23 cellular contexts compared by ENCODE assay signal in the genomic region with DNA sequence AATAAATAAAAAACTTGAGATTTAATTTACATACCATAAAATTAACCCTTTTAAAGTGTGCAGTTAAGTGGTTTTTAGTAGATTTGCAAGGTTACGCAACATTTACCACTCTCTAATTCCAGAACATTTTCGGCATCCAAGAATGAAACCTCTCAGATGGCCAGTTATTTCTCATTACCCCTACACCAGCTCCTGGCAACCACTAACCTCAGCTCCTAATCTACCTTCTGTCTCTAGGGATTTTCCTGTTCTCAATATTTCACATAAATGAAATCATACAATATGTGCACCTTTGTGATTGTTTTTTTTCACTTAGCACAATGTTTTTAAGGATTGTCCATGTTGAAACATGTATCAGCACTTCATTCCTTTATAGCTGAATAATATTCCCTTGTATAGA. TPM values are rescaled to one million over a fixed set of nuclear protein-coding genes. Genes with fewer than 3 reads are reported as not detected.
A peak's percentile ranks its signal among the peaks of the same experiment; 100 is the strongest.
DNase-seq lines count a peak whose midpoint lies in the region; ATAC-seq, FAIRE-seq and TF ChIP-seq lines count a peak whose summit lies in the region.
"Had no signal": no experiment of that assay in that cellular context is flagged by ENCODE, and none has a peak within 500 bp of the region (broad histone marks: within the 10 kb centered on the region; RNA-seq: fewer than 3 reads in every experiment).

No MANE protein-coding gene starts in this region.

- H3K9me3 ChIP-seq in endothelial cell of umbilical vein (replicated peaks; ENCODE audit: control insufficient read depth, insufficient read depth, low read length) = no peaks in the 10 kb centered on the region
- no peaks in the 10 kb centered on the region for H3K9me3 ChIP-seq in aorta (ENCODE audit: control insufficient read depth, low read length)
- H3K9me3 ChIP-seq: heart left ventricle, prostate gland, tibial nerve had no signal

- dilution Hi-C loops in endothelial cell of umbilical vein (cut with MboI; ENCODE audit: extremely low pct_ligation_motif_present, low sequenced_read_pairs) = no loop called here

- H3K27ac ChIP-seq in endothelial cell of umbilical vein (ENCODE audit: insufficient read depth, low read depth, low read length) (peak overlapping the region; percentile 91), aorta (ENCODE audit: low read depth in 1 of 2, low read length in 2 of 2) (no peak overlapping the region)
- H3K27ac ChIP-seq: BLaER1, coronary artery, prostate gland, tibial nerve had no signal

- no peaks in the 10 kb centered on the region for H3K9me1 ChIP-seq in endothelial cell of umbilical vein (replicated peaks; ENCODE audit: control insufficient read depth, extremely low read depth, insufficient read depth, low read length)

- no peaks in the 10 kb centered on the region for H4K20me1 ChIP-seq in endothelial cell of umbilical vein (replicated peaks; ENCODE audit: control insufficient read depth, extremely low read depth, insufficient read depth, low read length)
- H4K20me1 ChIP-seq: BLaER1 had no signal

- BruUV-seq in endothelial cell of umbilical vein (replicated peaks; lab: Mats Ljungman, UMichigan) = no TSS peak

- H3K4me1 ChIP-seq in endothelial cell of umbilical vein (ENCODE audit: control insufficient read depth, extremely low read depth, insufficient read depth, low read length) (peaks cover 53% of the 10 kb centered on the region), aorta (ENCODE audit: control insufficient read depth in 1 of 2, insufficient read depth in 2 of 2, low read length in 2 of 2) (no peaks in the 10 kb centered on the region)
- H3K4me1 ChIP-seq: prostate gland had no signal

- 89% methylated on average over 2 of the region's 2 CpGs for WGBS in aorta, 2 donors

- ATAC-seq in aorta (ENCODE audit: low FRiP score) = no peak
- ATAC-seq: activated CD8-positive, alpha-beta memory T cell treated with anti-CD3 and anti-CD28 coated beads, Interleukin-2, amount 10 ng/mL, durations not matched to agents 7 days and 5 days; heart left ventricle had no signal

- no peak overlapping the region for H2AFZ ChIP-seq in endothelial cell of umbilical vein (ENCODE audit: low read depth, low read length)

- FAIRE-seq in endothelial cell of umbilical vein (lab: Jason Lieb, UNC) = no peak

- H3K4me3 ChIP-seq in endothelial cell of umbilical vein (replicated peaks in 1 of 3; ENCODE audit: insufficient read depth in 1 of 3, low read depth in 1 of 3, low read length in 3 of 3) (peak overlapping the region in 1 of 3 experiments; percentile 57), aorta (ENCODE audit: low read length in 2 of 2) (no peak overlapping the region)
- H3K4me3 ChIP-seq: BLaER1, coronary artery, heart left ventricle, prostate gland, tibial nerve had no signal

- DNase-seq in HCEC 1CT (peak; percentile 27), OCI-M1 (lab: John Stamatoyannopoulos, UW) (peak; percentile 51), endothelial cell of umbilical vein (ENCODE audit: low read depth, low spot score) (no peak), renal cortical epithelial cell (ENCODE audit: low read depth) (peak; percentile 8), aorta (no peak), activated gamma-delta T cell treated with Interleukin-2 at 50 U/mL for 16 hours (no peak), Ammon's horn (ENCODE audit: low spot score) (no peak)
- DNase-seq: activated CD4-positive, alpha-beta T cell treated with anti-CD3 and anti-CD28 coated beads for 1 hour; activated CD8-positive, alpha-beta memory T cell treated with anti-CD3 and anti-CD28 coated beads, Interleukin-2, amount 10 ng/mL, durations not matched to agents 7 days and 5 days; activated gamma-delta T cell; anterior cingulate cortex; H9; heart left ventricle; islet precursor cell; mesendoderm; NCI-H1694; stimulated activated CD4-positive, alpha-beta T cell treated with anti-CD3 and anti-CD28 coated beads, Interleukin-15, amount 100 ng/mL, for 24 hours; stimulated activated naive CD4-positive, alpha-beta T cell; T-helper 9 cell had no signal

- H3K36me3 ChIP-seq in endothelial cell of umbilical vein (ENCODE audit: control insufficient read depth in 2 of 2, extremely low read depth in 1 of 2, insufficient read depth in 2 of 2, low read length in 2 of 2) (no peaks in the 10 kb centered on the region), aorta (ENCODE audit: control insufficient read depth in 1 of 2, insufficient read depth in 2 of 2, low read length in 1 of 2) (no peaks in the 10 kb centered on the region)
- H3K36me3 ChIP-seq: heart left ventricle, prostate gland had no signal

- no peak overlapping the region for H3K9ac ChIP-seq in endothelial cell of umbilical vein (replicated peaks; ENCODE audit: extremely low read depth, insufficient read depth, low read length)
- H3K9ac ChIP-seq: BLaER1 had no signal

- H3K79me2 ChIP-seq in endothelial cell of umbilical vein (ENCODE audit: control insufficient read depth, insufficient read depth, low read length) = peaks cover 13% of the 10 kb centered on the region

- no peak for TF ChIP-seq CTCF in endothelial cell of umbilical vein (IDR thresholded peaks at IDR 0.05; ENCODE audit: extremely low read depth in 1 of 2, insufficient read depth in 1 of 2, low read depth in 1 of 2, low read length in 2 of 2)

- TF ChIP-seq POLR2A in endothelial cell of umbilical vein (IDR thresholded peaks at IDR 0.05; ENCODE audit: low read depth, low read length) = no peak

- POLR2A ChIA-PET in endothelial cell of umbilical vein (lab: Charles Lee) = no interaction called here

- CTCF ChIA-PET in endothelial cell of umbilical vein (lab: Charles Lee) = interaction anchor here (0.7 to 6.9 kb wide), 9 partner anchors 10 to 84 kb away, joined by 3 to 67 read pairs (median 5); no protein-coding TSS in a partner anchor

- intact Hi-C loops in endothelial cell of umbilical vein (cut with micrococcal nuclease) (loop anchor here (1.0 to 2.0 kb wide), 4 partner anchors 11 to 120 kb away; partner anchors contain the start of gene BAG3), aorta (cut with DNase I) (no loop called here)

- peak overlapping the region; percentile 96 for H3K4me2 ChIP-seq in endothelial cell of umbilical vein (ENCODE audit: insufficient read depth, low read length)
- H3K4me2 ChIP-seq: BLaER1 had no signal

- H3K27me3 ChIP-seq in endothelial cell of umbilical vein (ENCODE audit: control insufficient read depth in 2 of 2, insufficient read depth in 2 of 2, low read length in 2 of 2) (no peaks in the 10 kb centered on the region), aorta (ENCODE audit: control insufficient read depth in 1 of 2, insufficient read depth in 2 of 2, low read length in 1 of 2) (no peaks in the 10 kb centered on the region)
- H3K27me3 ChIP-seq: BLaER1, heart left ventricle, tibial nerve had no signal

TF ChIP-seq in endothelial cell of umbilical vein, 7 proteins besides CTCF, POLR2A, EP300 and RAD21:
- no peak for TF ChIP-seq EZH2 (IDR thresholded peaks at IDR 0.05; ENCODE audit: borderline replicate concordance, low read depth, low read length, severe bottlenecking)
- no peak for TF ChIP-seq GATA2 (IDR thresholded peaks at IDR 0.05; ENCODE audit: insufficient read depth, insufficient read length, low read depth, low read length)
- no peak for TF ChIP-seq FOS (IDR thresholded peaks at IDR 0.05; ENCODE audit: borderline replicate concordance, insufficient read depth, low read length)
- no peak for TF ChIP-seq JUN (IDR thresholded peaks at IDR 0.05; ENCODE audit: borderline replicate concordance, insufficient read depth, insufficient read length, low read depth)
- no peak for TF ChIP-seq MAX (IDR thresholded peaks at IDR 0.05; ENCODE audit: insufficient read depth, insufficient read length)
- no peak for TF ChIP-seq POLR2AphosphoS5 (IDR thresholded peaks at IDR 0.05; ENCODE audit: insufficient read depth, low read depth, low read length)
- no peak for TF ChIP-seq MYC (IDR thresholded peaks at IDR 0.05; ENCODE audit: low read depth, low read length)

RNA-seq across cellular contexts. Expression of gene INPP5F, which starts 45.1 kb away (rescaled TPM):
- 20.3 and 26.6 TPM in 2 replicates for total RNA-seq in endothelial cell of umbilical vein
- polyA plus RNA-seq in endothelial cell of umbilical vein = 4.5 and 6.1 TPM in 2 replicates
- 6.6 and 8.2 TPM in 2 replicates for polyA plus RNA-seq in endothelial cell of umbilical vein (2011; cell fraction: cytosol; rRNA removed)
- polyA plus RNA-seq in endothelial cell of umbilical vein (2011; cell fraction: nucleus; rRNA removed) = 13.1 and 14.7 TPM in 2 replicates
- 28.5 and 29.7 TPM in 2 replicates for polyA plus RNA-seq in endothelial cell of umbilical vein (2012)
- 12.2 and 12.4 TPM in 2 replicates for polyA minus RNA-seq in endothelial cell of umbilical vein
- polyA minus RNA-seq in endothelial cell of umbilical vein (2011; cell fraction: cytosol; rRNA and poly(A)+ RNA removed) = 2.0 TPM
- 12.6 and 34.8 TPM in 2 replicates for polyA minus RNA-seq in endothelial cell of umbilical vein (2011; cell fraction: nucleus; rRNA and poly(A)+ RNA removed)
- total RNA-seq in renal cortical epithelial cell = 19.3 and 24.4 TPM in 2 replicates
- 10 to 100 TPM; 23.1 to 23.9 TPM for total RNA-seq in aorta
- polyA plus RNA-seq in aorta = 10 to 100 TPM in 1 of 2 donors, 1 to 10 TPM in 1; 6.9 to 13.4 TPM

Comparison
In these comparisons a context has a peak if more than half of its experiments do, and no peak if none do; other contexts are left out.
1. DNase-seq: peak in HCEC 1CT (single experiment), OCI-M1 (single experiment) and renal cortical epithelial cell (single experiment); none in endothelial cell of umbilical vein (single experiment), aorta (0 of 2), activated gamma-delta T cell treated with Interleukin-2 at 50 U/mL for 16 hours (single experiment) and Ammon's horn (single experiment).